Comparison of ENCODE assay signal across 9 cellular contexts in the genomic region with DNA sequence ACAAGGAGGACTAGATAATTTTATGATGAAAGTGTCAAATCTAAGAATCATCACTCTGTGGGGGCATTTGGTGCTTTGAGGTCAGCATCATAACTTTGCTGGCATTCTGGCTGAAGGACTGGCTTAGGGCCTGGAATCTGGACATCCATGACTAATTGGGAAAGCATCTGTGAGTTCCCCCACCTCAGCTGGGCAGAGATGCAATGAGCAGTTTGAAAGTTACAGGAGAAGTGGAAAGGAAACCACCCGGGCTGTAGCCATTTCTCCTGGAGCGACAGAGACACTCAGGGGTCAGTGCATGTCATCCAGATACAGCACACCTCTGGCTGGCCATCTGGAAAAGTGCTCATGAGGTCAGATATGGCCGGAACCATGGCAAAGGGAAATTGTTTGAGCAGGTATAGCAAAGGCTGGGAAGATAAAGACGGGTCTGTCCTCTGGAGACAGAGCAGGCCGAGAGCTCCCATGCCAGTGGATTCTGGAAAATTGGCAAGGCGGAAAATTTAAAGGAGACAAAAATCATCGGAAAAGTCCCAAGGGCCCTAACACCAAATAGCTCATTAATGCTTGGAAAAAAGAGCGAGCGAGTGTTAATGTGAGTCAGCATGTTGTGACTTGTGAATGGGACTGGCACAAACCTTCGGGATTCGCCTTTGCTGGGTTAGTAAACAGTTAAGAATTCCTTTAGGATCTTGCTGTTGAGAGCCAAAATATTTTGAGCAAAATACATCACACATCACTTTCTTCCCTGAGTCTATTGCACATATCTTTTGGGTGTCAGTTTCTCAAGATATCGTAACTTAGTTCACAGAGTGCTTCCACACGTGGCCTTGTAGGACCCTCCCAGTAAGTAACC.
A peak's percentile ranks its signal among the peaks of the same experiment; 100 is the strongest.
DNase-seq lines count a peak whose midpoint lies in the region; ATAC-seq and TF ChIP-seq lines count a peak whose summit lies in the region.
"Had no signal": no experiment of that assay in that cellular context is flagged by ENCODE, and none has a peak within 500 bp of the region (broad histone marks: within the 10 kb centered on the region; RNA-seq: fewer than 3 reads in every experiment).

No MANE protein-coding gene starts in this region.

- intact Hi-C loops in adrenal gland (cut with DNase I) (no loop called here), left cardiac atrium (cut with DNase I) (loop anchor here in 1 of 2 donors (5.0 kb wide), 1 partner anchor 61 kb away; no protein-coding TSS in a partner anchor)

- H3K27ac ChIP-seq in adrenal gland (no peak overlapping the region), temporal lobe (ENCODE audit: low read depth, low read length) (peak overlapping the region; percentile 10)

- ATAC-seq in left cardiac atrium (peak; percentile 83 to 88), HG03097 (IDR thresholded peaks at IDR 0.05; ENCODE audit: low FRiP score, unreplicated experiment) (no peak), GM21825 (IDR thresholded peaks at IDR 0.05; ENCODE audit: unreplicated experiment) (no peak)
- ATAC-seq: activated CD8-positive, alpha-beta memory T cell treated with anti-CD3 and anti-CD28 coated beads, Interleukin-2, amount 10 ng/mL, durations not matched to agents 7 days and 5 days had no signal

- H3K9me3 ChIP-seq in adrenal gland (replicated peaks in 1 of 3), result no peaks in the 10 kb centered on the region

- no peak for TF ChIP-seq CTCF in adrenal gland (IDR thresholded peaks at IDR 0.05)

- no peak overlapping the region for H3K4me3 ChIP-seq in adrenal gland
- H3K4me3 ChIP-seq: dorsolateral prefrontal cortex had no signal

- H3K4me1 ChIP-seq in adrenal gland (replicated peaks in 1 of 2), result peaks cover 0 to 4% of the 10 kb centered on the region in 2 donors

- TF ChIP-seq POLR2A in adrenal gland (IDR thresholded peaks at IDR 0.05), result no peak

- DNase-seq in HPDE6-E6E7 (ENCODE audit: extremely low spot score), result peak; percentile 13
- DNase-seq in adrenal gland, result peak in 5 of 7 donors; percentile 11 to 43 (median 21)
- no peak for DNase-seq in left cardiac atrium
- DNase-seq in pons (ENCODE audit: low spot score), result no peak
- DNase-seq: activated CD8-positive, alpha-beta memory T cell treated with anti-CD3 and anti-CD28 coated beads, Interleukin-2, amount 10 ng/mL, durations not matched to agents 7 days and 5 days; dorsolateral prefrontal cortex had no signal

- 82 to 92% (median 85%) methylated on average over 13 of the region's 13 CpGs for WGBS in adrenal gland, 4 donors

- H3K36me3 ChIP-seq in adrenal gland (replicated peaks in 1 of 2), result no peaks in the 10 kb centered on the region

- H3K27me3 ChIP-seq in adrenal gland, result no peaks in the 10 kb centered on the region
- H3K27me3 ChIP-seq: dorsolateral prefrontal cortex had no signal

Comparison
In these comparisons a context has a peak if more than half of its experiments do, and no peak if none do; other contexts are left out.
1. DNase-seq: peak in HPDE6-E6E7 (single experiment) and adrenal gland (5 of 7); none in left cardiac atrium (single experiment) and pons (single experiment).
2. ATAC-seq: peak in left cardiac atrium (2 of 2); none in HG03097 (single experiment) and GM21825 (single experiment).